Comparison of ENCODE assay signal across 20 cellular contexts in the genomic region with DNA sequence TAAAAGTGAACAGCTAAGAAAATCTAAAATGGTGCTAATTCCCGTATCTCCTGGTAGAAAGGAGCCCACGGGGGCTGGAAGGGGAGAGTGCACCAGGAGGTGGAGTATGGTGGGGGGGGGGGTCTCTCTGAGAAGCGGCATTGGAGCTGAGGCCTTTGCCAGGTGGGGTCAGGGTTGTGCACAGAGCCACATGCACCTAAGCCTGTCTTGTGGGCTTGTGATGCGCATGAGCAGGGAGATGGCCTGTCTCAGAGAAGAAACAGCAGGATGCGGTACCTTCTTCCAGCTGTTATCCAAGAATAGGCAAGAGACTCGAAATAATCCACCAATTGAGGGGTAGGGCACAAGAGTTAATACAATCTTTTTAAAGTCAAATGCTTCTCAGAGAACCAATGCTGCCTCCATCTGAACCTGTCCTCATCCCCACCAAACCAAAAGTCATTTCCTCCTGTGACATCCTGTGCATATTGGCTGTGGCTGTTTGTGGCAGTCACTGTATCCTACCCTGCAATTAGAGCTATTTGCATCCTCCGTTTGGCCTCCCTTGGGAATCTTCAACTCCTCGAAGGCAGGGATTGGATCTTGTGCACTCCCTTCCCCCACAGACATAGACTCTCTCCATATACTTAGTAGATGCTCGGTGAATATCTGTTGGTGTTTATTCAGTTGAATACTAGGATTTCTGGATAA.
"Had no signal": no experiment of that assay in that cellular context is flagged by ENCODE, and none has a peak within 500 bp of the region (broad histone marks: within the 10 kb centered on the region; RNA-seq: fewer than 3 reads in every experiment).

No MANE protein-coding gene starts in this region.

- DNase-seq: activated CD4-positive, alpha-beta memory T cell treated with anti-CD3 and anti-CD28 coated beads, Interleukin-2, amount 10 ng/mL, durations not matched to agents 7 days and 5 days; activated CD4-positive, alpha-beta T cell treated with anti-CD3 and anti-CD28 coated beads for 48 hours; activated CD4-positive, CD25-positive, alpha-beta regulatory T cell; activated CD8-positive, alpha-beta memory T cell treated with anti-CD3 and anti-CD28 coated beads, Interleukin-2, amount 50 U/mL, for 4 hours; activated effector memory CD4-positive, alpha-beta T cell treated with anti-CD3 and anti-CD28 coated beads, Interleukin-2, amount 50 U/mL, for 16 hours; activated naive CD4-positive, alpha-beta T cell treated with anti-CD3 and anti-CD28 coated beads, Interleukin-2, amount 50 U/mL, for 16 hours; activated T-cell treated with anti-CD3 and anti-CD28 coated beads, Interleukin-2, amount 50 U/mL, for 48 hours; adrenal gland; cerebellar nuclear complex; effector CD4-positive, alpha-beta T cell; head of caudate nucleus; left lung; nephron progenitor cell; nucleus accumbens; retina; spleen; stimulated activated CD4-positive, alpha-beta T cell treated with anti-CD3 and anti-CD28 coated beads, Interleukin-4, amount 100 ng/mL, for 4 hours; testis; upper lobe of left lung had no signal

- H3K36me3 ChIP-seq: adrenal gland, breast epithelium, left lung, spleen, upper lobe of left lung had no signal

- H3K27me3 ChIP-seq: adrenal gland, breast epithelium, left lung, testis, upper lobe of left lung had no signal

- H3K4me3 ChIP-seq: adrenal gland, breast epithelium, left lung, spleen, testis, upper lobe of left lung had no signal

- H3K27ac ChIP-seq: adrenal gland, breast epithelium, left lung, spleen, testis, upper lobe of left lung had no signal
